In genomic region chr9:128829477-128830251, GRCh38 we compare ENCODE assay signal across 1 cellular context.
TF ChIP-seq lines count a peak whose summit lies in the region.

Gene SPOUT1 (minus strand): TSS chr9:128829794. CDS start chr9:128829780, 14 bp downstream.

TF ChIP-seq in HepG2, 621 proteins besides CTCF, POLR2A, EP300 and RAD21 (continued from another document and continues in another):
- TF ChIP-seq ZHX1 (CRISPR knock-in tag; IDR thresholded peaks at IDR 0.05; ENCODE audit: low read depth) = 0 out of 2 replicates have a peak, but pooled peaks have one; percentile 58
- TF ChIP-seq PRDM15 (CRISPR knock-in tag; IDR thresholded peaks at IDR 0.05) = peak; percentile 63; the same call in 1 of the 2 replicates
- no peak for TF ChIP-seq ZNF530 (CRISPR knock-in tag; IDR thresholded peaks at IDR 0.05; ENCODE audit: low read depth)
- peak; percentile 84; the same call in 1 of the 2 replicates for TF ChIP-seq ZFP91 (CRISPR knock-in tag; IDR thresholded peaks at IDR 0.05; ENCODE audit: borderline replicate concordance)
- no peak for TF ChIP-seq NBN (conservative IDR thresholded peaks at IDR 0.05)
- peak; percentile 89 for TF ChIP-seq ZNF230 (CRISPR knock-in tag; IDR thresholded peaks at IDR 0.05)
- no peak for TF ChIP-seq ZNF841 (CRISPR knock-in tag; IDR thresholded peaks at IDR 0.05; ENCODE audit: borderline replicate concordance)
- peak; percentile 69 for TF ChIP-seq FOXK1 (CRISPR knock-in tag; IDR thresholded peaks at IDR 0.05; ENCODE audit: borderline replicate concordance, low read depth)
- no peak for TF ChIP-seq ARID2 (CRISPR knock-in tag; IDR thresholded peaks at IDR 0.05; ENCODE audit: borderline replicate concordance)
- no peak; the same call in 1 of the 2 replicates for TF ChIP-seq CBFB (CRISPR knock-in tag; IDR thresholded peaks at IDR 0.05)
- no peak for TF ChIP-seq CEBPZ (IDR thresholded peaks at IDR 0.05; ENCODE audit: low read length)
- peak; percentile 74 for TF ChIP-seq ZNF770 (CRISPR knock-in tag; IDR thresholded peaks at IDR 0.05)
- TF ChIP-seq ZNF674 (CRISPR knock-in tag; IDR thresholded peaks at IDR 0.05; ENCODE audit: low read depth) = no peak
- peak; percentile 49; the same call in 1 of the 2 replicates for TF ChIP-seq SP5 (CRISPR knock-in tag; IDR thresholded peaks at IDR 0.05; ENCODE audit: borderline replicate concordance, low read depth)
- TF ChIP-seq MEF2D (CRISPR knock-in tag; IDR thresholded peaks at IDR 0.05) = no peak; the same call in 1 of the 2 replicates
- no peak for TF ChIP-seq NPAS2 (CRISPR knock-in tag; IDR thresholded peaks at IDR 0.05; ENCODE audit: borderline replicate concordance)
- TF ChIP-seq RERE (CRISPR knock-in tag; IDR thresholded peaks at IDR 0.05; ENCODE audit: low read depth) = 0 out of 2 replicates have a peak, but pooled peaks have one; percentile 45
- TF ChIP-seq ZNF292 (CRISPR knock-in tag; IDR thresholded peaks at IDR 0.05; ENCODE audit: borderline replicate concordance, low read depth) = no peak
- TF ChIP-seq GMEB2 (CRISPR knock-in tag; IDR thresholded peaks at IDR 0.05; ENCODE audit: low read depth) = 0 out of 2 replicates have a peak, but pooled peaks have one; percentile 38
- no peak for TF ChIP-seq ELF4 (CRISPR knock-in tag; IDR thresholded peaks at IDR 0.05; ENCODE audit: borderline replicate concordance)
- no peak for TF ChIP-seq CENPX (CRISPR knock-in tag; IDR thresholded peaks at IDR 0.05)
- TF ChIP-seq ZNF205 (CRISPR knock-in tag; IDR thresholded peaks at IDR 0.05) = peak; percentile 60; the same call in 1 of the 2 replicates
- TF ChIP-seq FOXJ3 (CRISPR knock-in tag; IDR thresholded peaks at IDR 0.05; ENCODE audit: borderline replicate concordance) = no peak; the same call in 1 of the 2 replicates
- TF ChIP-seq THAP9 (CRISPR knock-in tag; IDR thresholded peaks at IDR 0.05; ENCODE audit: borderline replicate concordance) = peak; percentile 78
- TF ChIP-seq BHLHE40 (IDR thresholded peaks at IDR 0.05; ENCODE audit: low read length) = no peak
